In genomic region chr18:21833619-21834300, GRCh38 we compare ENCODE assay signal across 28 cellular contexts.
DNase-seq lines count a peak whose midpoint lies in the region; ATAC-seq and TF ChIP-seq lines count a peak whose summit lies in the region.
"Had no signal": no experiment of that assay in that cellular context is flagged by ENCODE, and none has a peak within 500 bp of the region (broad histone marks: within the 10 kb centered on the region; RNA-seq: fewer than 3 reads in every experiment).

No MANE protein-coding gene starts in this region.

- no peaks in the 10 kb centered on the region for H3K9me3 ChIP-seq in heart right ventricle
- H3K9me3 ChIP-seq: BLaER1 treated with 17β-estradiol and CSF1 and Interleukin-3, amounts not matched to agents 10 nM and 100 nM; prostate gland; SJSA1 had no signal

- H3K27me3 Mint-ChIP-seq in nephron progenitor cell (ENCODE audit: low read depth, poor library complexity): no peaks in the 10 kb centered on the region
- no peaks in the 10 kb centered on the region for H3K27me3 Mint-ChIP-seq in activated CD4-positive, alpha-beta memory T cell treated with anti-CD3 and anti-CD28 coated beads, Interleukin-2, amount 10 ng/mL, durations not matched to agents 7 days and 5 days
- H3K27me3 Mint-ChIP-seq: activated naive CD4-positive, alpha-beta T cell treated with anti-CD3 and anti-CD28 coated beads, Interleukin-2, amount 10 ng/mL, durations not matched to agents 7 days and 5 days; naive B cell; stimulated activated naive CD8-positive, alpha-beta T cell treated with anti-CD3 and anti-CD28 coated beads, Interleukin-15, Interleukin-2, amounts not matched to agents 100 ng/mL and 50 ng/mL, for 24 hours had no signal

- no peaks in the 10 kb centered on the region for H3K27me3 ChIP-seq in heart right ventricle
- no peaks in the 10 kb centered on the region for H3K27me3 ChIP-seq in brain microvascular endothelial cell (replicated peaks)
- H3K27me3 ChIP-seq: BLaER1 treated with 17β-estradiol and CSF1 and Interleukin-3, amounts not matched to agents 10 nM and 100 nM; SJSA1 had no signal

- ATAC-seq in heart right ventricle: peak in 5 of 8 donors; percentile 15 to 76 (median 71)
- ATAC-seq: GM12878 had no signal

- in situ Hi-C loops in brain microvascular endothelial cell (cut with HindIII; ENCODE audit: low pct_ligation_motif_present, low sequenced_read_pairs): no loop called here

- H3K27ac Mint-ChIP-seq in nephron progenitor cell: peak overlapping the region; percentile 3
- H3K27ac Mint-ChIP-seq in activated CD4-positive, alpha-beta memory T cell treated with anti-CD3 and anti-CD28 coated beads, Interleukin-2, amount 10 ng/mL, durations not matched to agents 7 days and 5 days: no peak overlapping the region
- H3K27ac Mint-ChIP-seq: activated naive CD4-positive, alpha-beta T cell treated with anti-CD3 and anti-CD28 coated beads, Interleukin-2, amount 10 ng/mL, durations not matched to agents 7 days and 5 days; naive B cell; stimulated activated naive CD8-positive, alpha-beta T cell treated with anti-CD3 and anti-CD28 coated beads, Interleukin-15, Interleukin-2, amounts not matched to agents 100 ng/mL and 50 ng/mL, for 24 hours had no signal

- peaks cover 0 to 13% (median 0%) of the 10 kb centered on the region in 9 donors for H3K36me3 ChIP-seq in heart right ventricle
- H3K36me3 ChIP-seq in brain microvascular endothelial cell (replicated peaks): peaks cover 2% of the 10 kb centered on the region
- H3K36me3 ChIP-seq: prostate gland had no signal

- no peak overlapping the region for H3K4me3 Mint-ChIP-seq in nephron progenitor cell
- no peak overlapping the region for H3K4me3 Mint-ChIP-seq in activated CD4-positive, alpha-beta memory T cell treated with anti-CD3 and anti-CD28 coated beads, Interleukin-2, amount 10 ng/mL, durations not matched to agents 7 days and 5 days
- H3K4me3 Mint-ChIP-seq: activated naive CD4-positive, alpha-beta T cell treated with anti-CD3 and anti-CD28 coated beads, Interleukin-2, amount 10 ng/mL, durations not matched to agents 7 days and 5 days; naive B cell; stimulated activated naive CD8-positive, alpha-beta T cell treated with anti-CD3 and anti-CD28 coated beads, Interleukin-15, Interleukin-2, amounts not matched to agents 100 ng/mL and 50 ng/mL, for 24 hours had no signal

- WGBS in heart right ventricle, 2 donors: 53 to 56% methylated on average over 4 of the region's 4 CpGs

- peak overlapping the region; percentile 44; the same call in 1 of the 2 replicates for H3K27ac ChIP-seq in C4-2B
- H3K27ac ChIP-seq in heart right ventricle: peak overlapping the region in 8 of 10 donors; percentile 11 to 81 (median 34)
- H3K27ac ChIP-seq in brain microvascular endothelial cell: no peak overlapping the region
- H3K27ac ChIP-seq in RWPE1: no peak overlapping the region
- H3K27ac ChIP-seq: BLaER1 treated with 17β-estradiol and CSF1 and Interleukin-3, amounts not matched to agents 10 nM and 100 nM; prostate gland; SJSA1; skin epidermis had no signal

- H3K9me3 Mint-ChIP-seq in nephron progenitor cell: no peaks in the 10 kb centered on the region
- H3K9me3 Mint-ChIP-seq in activated CD4-positive, alpha-beta memory T cell treated with anti-CD3 and anti-CD28 coated beads, Interleukin-2, amount 10 ng/mL, durations not matched to agents 7 days and 5 days: no peaks in the 10 kb centered on the region
- H3K9me3 Mint-ChIP-seq: activated naive CD4-positive, alpha-beta T cell treated with anti-CD3 and anti-CD28 coated beads, Interleukin-2, amount 10 ng/mL, durations not matched to agents 7 days and 5 days; naive B cell; stimulated activated naive CD8-positive, alpha-beta T cell treated with anti-CD3 and anti-CD28 coated beads, Interleukin-15, Interleukin-2, amounts not matched to agents 100 ng/mL and 50 ng/mL, for 24 hours had no signal

- no peak overlapping the region for H3K4me3 ChIP-seq in heart right ventricle
- H3K4me3 ChIP-seq in brain microvascular endothelial cell (ENCODE audit: low read depth, low read length): no peak overlapping the region
- H3K4me3 ChIP-seq: BLaER1 treated with 17β-estradiol and CSF1 and Interleukin-3, amounts not matched to agents 10 nM and 100 nM; GM12878; prostate gland; SJSA1; skin epidermis had no signal

- peaks cover 23% of the 10 kb centered on the region for H3K4me1 Mint-ChIP-seq in nephron progenitor cell
- no peaks in the 10 kb centered on the region for H3K4me1 Mint-ChIP-seq in activated CD4-positive, alpha-beta memory T cell treated with anti-CD3 and anti-CD28 coated beads, Interleukin-2, amount 10 ng/mL, durations not matched to agents 7 days and 5 days
- H3K4me1 Mint-ChIP-seq: activated naive CD4-positive, alpha-beta T cell treated with anti-CD3 and anti-CD28 coated beads, Interleukin-2, amount 10 ng/mL, durations not matched to agents 7 days and 5 days; naive B cell had no signal

- CTCF ChIA-PET in activated CD4-positive, alpha-beta memory T cell treated with anti-CD3 and anti-CD28 coated beads, Interleukin-2, amount 10 ng/mL, durations not matched to agents 7 days and 5 days (lab: Charles Lee): interaction anchor here (1.0 to 1.4 kb wide), 2 partner anchors 14 to 201 kb away, joined by 3 to 6 read pairs; no protein-coding TSS in a partner anchor
- CTCF ChIA-PET in RWPE1 (lab: Yijun Ruan, JAX): interaction anchor here (0.6 to 1.1 kb wide), 4 partner anchors 8 to 1156 kb away, joined by 3 to 5 read pairs (median 3); no protein-coding TSS in a partner anchor

- peaks cover 24% of the 10 kb centered on the region for H3K36me3 Mint-ChIP-seq in nephron progenitor cell (ENCODE audit: low read depth)
- peaks cover 9% of the 10 kb centered on the region for H3K36me3 Mint-ChIP-seq in activated CD4-positive, alpha-beta memory T cell treated with anti-CD3 and anti-CD28 coated beads, Interleukin-2, amount 10 ng/mL, durations not matched to agents 7 days and 5 days (ENCODE audit: low read depth)

- intact Hi-C loops in heart right ventricle (cut with DNase I): loop anchor here in 1 of 10 donors (5.0 kb wide), 1 partner anchor 434 kb away; no protein-coding TSS in a partner anchor

- DNase-seq in NCI-H524 treated with DMSO at 0.1 percent for 48 hours (lab: John Stamatoyannopoulos, UW): peak; percentile 75
- no peak for DNase-seq in heart right ventricle
- DNase-seq in nephron progenitor cell: no peak
- DNase-seq in activated CD4-positive, alpha-beta memory T cell treated with anti-CD3 and anti-CD28 coated beads, Interleukin-2, amount 10 ng/mL, durations not matched to agents 7 days and 5 days: no peak
- DNase-seq in OCI-M1 (lab: John Stamatoyannopoulos, UW): no peak
- DNase-seq in brain microvascular endothelial cell: no peak
- no peak for DNase-seq in RWPE1 (ENCODE audit: low spot score)
- DNase-seq: activated CD4-positive, alpha-beta T cell treated with anti-CD3 and anti-CD28 coated beads, Interleukin-2, amount 50 U/mL, for 48 hours; activated CD8-positive, alpha-beta memory T cell treated with anti-CD3 and anti-CD28 coated beads, Interleukin-2, amount 50 U/mL, for 48 hours; activated naive CD4-positive, alpha-beta T cell treated with anti-CD3 and anti-CD28 coated beads, Interleukin-2, amount 10 ng/mL, durations not matched to agents 7 days and 5 days; COR-L47; effector memory CD4-positive, alpha-beta T cell; erythroblast; KG1; left cardiac atrium; mesendoderm; naive B cell; NCI-H146; NCI-H69; nucleus accumbens; T-helper 1 cell had no signal

- TF ChIP-seq CTCF in C4-2B (conservative IDR thresholded peaks at IDR 0.05): no peak
- TF ChIP-seq CTCF in heart right ventricle (IDR thresholded peaks at IDR 0.05): no peak
- TF ChIP-seq CTCF in nephron progenitor cell (IDR thresholded peaks at IDR 0.05): no peak
- TF ChIP-seq CTCF in brain microvascular endothelial cell (IDR thresholded peaks at IDR 0.05; ENCODE audit: low read depth, low read length, missing control alignments): no peak
- no peak for TF ChIP-seq CTCF in RWPE1 (conservative IDR thresholded peaks at IDR 0.05; ENCODE audit: low read depth)

- POLR2A ChIA-PET in activated CD4-positive, alpha-beta memory T cell treated with anti-CD3 and anti-CD28 coated beads, Interleukin-2, amount 10 ng/mL, durations not matched to agents 7 days and 5 days (lab: Charles Lee): no interaction called here
- POLR2A ChIA-PET in RWPE1 (lab: Yijun Ruan, JAX; ENCODE audit: low non-redundant PET): no interaction called here

- peaks cover 0 to 15% (median 0%) of the 10 kb centered on the region in 9 donors for H3K4me1 ChIP-seq in heart right ventricle
- H3K4me1 ChIP-seq: BLaER1 treated with 17β-estradiol and CSF1 and Interleukin-3, amounts not matched to agents 10 nM and 100 nM; prostate gland; SJSA1 had no signal

Comparison
In these comparisons a context has a peak if more than half of its experiments do, and no peak if none do; other contexts are left out.
1. H3K27ac ChIP-seq: peak in C4-2B (single experiment) and heart right ventricle (8 of 10); none in brain microvascular endothelial cell (single experiment) and RWPE1 (single experiment).